14 cellular contexts compared by ENCODE assay signal in genomic region chr11:70246196-70246595, GRCh38.
"Had no signal": no experiment of that assay in that cellular context is flagged by ENCODE, and none has a peak within 500 bp of the region (broad histone marks: within the 10 kb centered on the region; RNA-seq: fewer than 3 reads in every experiment).

No MANE protein-coding gene starts in this region.

- H3K27me3 Mint-ChIP-seq: activated CD4-positive, alpha-beta T cell treated with anti-CD3 and anti-CD28 coated beads, Interleukin-2, amount 10 ng/mL, durations not matched to agents 7 days and 5 days had no signal

- ATAC-seq: heart right ventricle, left ventricle myocardium superior had no signal

- H3K4me3 ChIP-seq: heart right ventricle, vagina had no signal

- H3K27ac ChIP-seq: heart right ventricle, vagina had no signal

- H3K9me3 Mint-ChIP-seq: activated B cell treated with CpG ODN at 0.5 μM for 24 hours; activated naive CD4-positive, alpha-beta T cell treated with anti-CD3 and anti-CD28 coated beads, Interleukin-2, amount 10 ng/mL, durations not matched to agents 7 days and 5 days; activated T-helper 17 cell treated with anti-CD3 and anti-CD28 coated beads, Interleukin-2, amount 50 U/mL, for 72 hours; neural crest cell had no signal

- FAIRE-seq: frontal cortex, kidney had no signal

- DNase-seq: activated B cell treated with CpG ODN at 0.5 μM for 24 hours; activated CD4-positive, alpha-beta T cell treated with anti-CD3 and anti-CD28 coated beads, Interleukin-2, amount 10 ng/mL, durations not matched to agents 7 days and 5 days; activated naive CD4-positive, alpha-beta T cell treated with anti-CD3 and anti-CD28 coated beads, Interleukin-2, amount 10 ng/mL, durations not matched to agents 7 days and 5 days; activated T-cell treated with anti-CD3 and anti-CD28 coated beads for 4 hours; heart right ventricle; kidney; left ventricle myocardium superior; retina had no signal

- H3K27ac Mint-ChIP-seq: activated B cell treated with CpG ODN at 0.5 μM for 24 hours; activated CD4-positive, alpha-beta T cell treated with anti-CD3 and anti-CD28 coated beads, Interleukin-2, amount 10 ng/mL, durations not matched to agents 7 days and 5 days; activated naive CD4-positive, alpha-beta T cell treated with anti-CD3 and anti-CD28 coated beads, Interleukin-2, amount 10 ng/mL, durations not matched to agents 7 days and 5 days; brain; T-helper 1 cell treated with Interleukin-12 subunit alpha and Interleukin-12 subunit beta and Interleukin-4 antibody, amounts not matched to agents 30 μg/mL and 1 μg/mL, for 36 hours had no signal

- H3K4me1 ChIP-seq: vagina had no signal

- H3K36me3 ChIP-seq: heart right ventricle, vagina had no signal

- H3K4me1 Mint-ChIP-seq: activated B cell treated with CpG ODN at 0.5 μM for 24 hours; activated CD4-positive, alpha-beta T cell treated with anti-CD3 and anti-CD28 coated beads, Interleukin-2, amount 10 ng/mL, durations not matched to agents 7 days and 5 days; activated naive CD4-positive, alpha-beta T cell treated with anti-CD3 and anti-CD28 coated beads, Interleukin-2, amount 10 ng/mL, durations not matched to agents 7 days and 5 days; brain; neural crest cell had no signal

- H3K36me3 Mint-ChIP-seq: activated naive CD4-positive, alpha-beta T cell treated with anti-CD3 and anti-CD28 coated beads, Interleukin-2, amount 10 ng/mL, durations not matched to agents 7 days and 5 days; brain had no signal

- H3K27me3 ChIP-seq: vagina had no signal

- H3K4me3 Mint-ChIP-seq: activated B cell treated with CpG ODN at 0.5 μM for 24 hours; activated CD4-positive, alpha-beta T cell treated with anti-CD3 and anti-CD28 coated beads, Interleukin-2, amount 10 ng/mL, durations not matched to agents 7 days and 5 days; activated naive CD4-positive, alpha-beta T cell treated with anti-CD3 and anti-CD28 coated beads, Interleukin-2, amount 10 ng/mL, durations not matched to agents 7 days and 5 days; brain; neural crest cell; T-helper 1 cell treated with Interleukin-12 subunit alpha and Interleukin-12 subunit beta and Interleukin-4 antibody, amounts not matched to agents 30 μg/mL and 1 μg/mL, for 36 hours had no signal

- H3K9me3 ChIP-seq: heart right ventricle, vagina had no signal
